ENCODE assay signal across 9 cellular contexts in genomic region chr1:26820784-26821269, GRCh38. TPM values are rescaled to one million over a fixed set of nuclear protein-coding genes. Genes with fewer than 3 reads are reported as not detected.
DNase-seq lines count a peak whose midpoint lies in the region; ATAC-seq, FAIRE-seq and TF ChIP-seq lines count a peak whose summit lies in the region.
"Had no signal": no experiment of that assay in that cellular context is flagged by ENCODE, and none has a peak within 500 bp of the region (broad histone marks: within the 10 kb centered on the region; RNA-seq: fewer than 3 reads in every experiment).

No MANE protein-coding gene starts in this region.

- CTCF ChIA-PET in activated naive CD4-positive, alpha-beta T cell treated with anti-CD3 and anti-CD28 coated beads for 36 hours (lab: Charles Lee), result interaction anchor here (0.6 to 2.5 kb wide), 15 partner anchors 10 to 282 kb away, joined by 3 to 30 read pairs (median 3); no protein-coding TSS in a partner anchor

- H3K27me3 Mint-ChIP-seq in activated naive CD4-positive, alpha-beta T cell treated with anti-CD3 and anti-CD28 coated beads for 36 hours (ENCODE audit: low read depth), result no peaks in the 10 kb centered on the region

- H3K9me3 Mint-ChIP-seq in activated naive CD4-positive, alpha-beta T cell treated with anti-CD3 and anti-CD28 coated beads for 36 hours, result no peaks in the 10 kb centered on the region

- H3K4me3 Mint-ChIP-seq in activated naive CD4-positive, alpha-beta T cell treated with anti-CD3 and anti-CD28 coated beads for 36 hours, result peak overlapping the region; percentile 52

- no peaks in the 10 kb centered on the region for H3K36me3 Mint-ChIP-seq in activated naive CD4-positive, alpha-beta T cell treated with anti-CD3 and anti-CD28 coated beads for 36 hours (ENCODE audit: low read depth)

- H3K27ac Mint-ChIP-seq in activated naive CD4-positive, alpha-beta T cell treated with anti-CD3 and anti-CD28 coated beads for 36 hours, result peak overlapping the region; percentile 51

- H3K27me3 ChIP-seq in tibial artery, result no peaks in the 10 kb centered on the region

- DNase-seq in activated naive CD4-positive, alpha-beta T cell treated with anti-CD3 and anti-CD28 coated beads for 36 hours, result peak; percentile 47
- no peak for DNase-seq in activated naive CD4-positive, alpha-beta T cell treated with anti-CD3 and anti-CD28 coated beads, Interleukin-2, amount 50 U/mL, for 16 hours
- peak; percentile 95 for DNase-seq in SIG-M5 treated with dmso at 0.1 percent for 504 hours (lab: John Stamatoyannopoulos, UW; ENCODE audit: unreplicated experiment)
- DNase-seq in left lobe of liver (ENCODE audit: low spot score), result no peak
- no peak for DNase-seq in NCI-H2196 treated with DMSO at 0.1 percent for 48 hours (lab: John Stamatoyannopoulos, UW; ENCODE audit: unreplicated experiment)
- DNase-seq in tibial artery, result no peak
- no peak for DNase-seq in RCC 7860 (ENCODE audit: low spot score)

- no peaks in the 10 kb centered on the region for H3K36me3 ChIP-seq in tibial artery

- peaks cover 21% of the 10 kb centered on the region for H3K4me1 Mint-ChIP-seq in activated naive CD4-positive, alpha-beta T cell treated with anti-CD3 and anti-CD28 coated beads for 36 hours (ENCODE audit: low read depth)

- ATAC-seq in HG02981 (IDR thresholded peaks at IDR 0.05; ENCODE audit: unreplicated experiment), result peak; percentile 87
- ATAC-seq in left lobe of liver, result peak; percentile 67

- H3K27ac ChIP-seq in tibial artery, result no peak overlapping the region

- intact Hi-C loops in activated naive CD4-positive, alpha-beta T cell treated with anti-CD3 and anti-CD28 coated beads for 36 hours (cut with micrococcal nuclease), result no loop called here
- intact Hi-C loops in tibial artery (cut with DNase I; ENCODE audit: low total_unique reads), result no loop called here

- peaks cover 0 to 9% (median 3%) of the 10 kb centered on the region in 4 donors for H3K4me1 ChIP-seq in tibial artery

- FAIRE-seq in RCC 7860 (lab: Jason Lieb, UNC), result no peak

- no peak overlapping the region for H3K4me3 ChIP-seq in tibial artery

- no peak for TF ChIP-seq CTCF in tibial artery (IDR thresholded peaks at IDR 0.05)

- H3K9me3 ChIP-seq in tibial artery, result no peaks in the 10 kb centered on the region

RNA-seq across cellular contexts. Expression of gene ZDHHC18, which starts 5.7 kb away (rescaled TPM):
- total RNA-seq in activated naive CD4-positive, alpha-beta T cell treated with anti-CD3 and anti-CD28 coated beads for 36 hours, result 10 to 100 TPM; 37.3 to 39.0 TPM
- total RNA-seq in left lobe of liver, result 10.3 TPM

RNA-seq across cellular contexts. Expression of gene PIGV, which starts 33.1 kb away (rescaled TPM):
- total RNA-seq in activated naive CD4-positive, alpha-beta T cell treated with anti-CD3 and anti-CD28 coated beads for 36 hours, result 10 to 100 TPM; 10.6 to 11.2 TPM
- total RNA-seq in left lobe of liver, result 30.8 TPM

RNA-seq across cellular contexts. Expression of gene SFN, which starts 42.1 kb away (rescaled TPM):
- total RNA-seq in activated naive CD4-positive, alpha-beta T cell treated with anti-CD3 and anti-CD28 coated beads for 36 hours, result under 1 TPM; 0.26 to 0.52 TPM
- 0.40 TPM for total RNA-seq in left lobe of liver
- total RNA-seq: myocyte had no signal

Comparison
In these comparisons a context has a peak if more than half of its experiments do, and no peak if none do; other contexts are left out.
1. DNase-seq: peak in activated naive CD4-positive, alpha-beta T cell treated with anti-CD3 and anti-CD28 coated beads for 36 hours (single experiment) and SIG-M5 treated with dmso at 0.1 percent for 504 hours (single experiment); none in activated naive CD4-positive, alpha-beta T cell treated with anti-CD3 and anti-CD28 coated beads, Interleukin-2, amount 50 U/mL, for 16 hours (single experiment), left lobe of liver (single experiment), NCI-H2196 treated with DMSO at 0.1 percent for 48 hours (single experiment), tibial artery (0 of 2) and RCC 7860 (single experiment).